8 cellular contexts compared by ENCODE assay signal in genomic region chr1:203026666-203027663, GRCh38. TPM values are rescaled to one million over a fixed set of nuclear protein-coding genes. Genes with fewer than 3 reads are reported as not detected.
DNase-seq lines count a peak whose midpoint lies in the region; ATAC-seq and TF ChIP-seq lines count a peak whose summit lies in the region.

No MANE protein-coding gene starts in this region.

- H3K9ac ChIP-seq in IMR-90 (ENCODE audit: low read depth, low read length) = peak overlapping the region; percentile 80

- no peak overlapping the region for H3K56ac ChIP-seq in IMR-90 (ENCODE audit: extremely low read depth, insufficient read depth, low read length)

- peak overlapping the region; percentile 79; the same call in 1 of the 2 replicates for H3K4ac ChIP-seq in IMR-90 (ENCODE audit: low read depth, low read length)

- peak overlapping the region; percentile 96 for H2AFZ ChIP-seq in IMR-90 (replicated peaks; ENCODE audit: low read length, poor library complexity)

- H3K23ac ChIP-seq in IMR-90 (ENCODE audit: low read depth, low read length) = peak overlapping the region; percentile 73

- in situ Hi-C loops in IMR-90 (cut with MboI; ENCODE audit: low sequenced_read_pairs) = no loop called here

- H3K18ac ChIP-seq in IMR-90 (ENCODE audit: low read depth, low read length) = peak overlapping the region; percentile 25

- peaks cover 27% of the 10 kb centered on the region for H3K4me1 Mint-ChIP-seq in activated CD4-positive, alpha-beta T cell treated with anti-CD3 and anti-CD28 coated beads, Interleukin-2, amount 10 ng/mL, durations not matched to agents 24 days and 14 days
- peaks cover 20% of the 10 kb centered on the region for H3K4me1 Mint-ChIP-seq in mesothelial cell of epicardium

- H3K27me3 ChIP-seq in IMR-90 (ENCODE audit: control insufficient read depth, insufficient read depth, low read length) (peaks cover 12% of the 10 kb centered on the region; the same call in 1 of the 2 replicates), aorta (ENCODE audit: control insufficient read depth in 1 of 2, insufficient read depth in 2 of 2, low read length in 1 of 2) (no peaks in the 10 kb centered on the region)

- peak; percentile 28 for ATAC-seq in IMR-90 (ENCODE audit: low read depth)
- peak; percentile 12 for ATAC-seq in aorta (ENCODE audit: low FRiP score)

- no peaks in the 10 kb centered on the region for H3K9me3 ChIP-seq in IMR-90 (ENCODE audit: control insufficient read depth, insufficient read depth, low read length)
- no peaks in the 10 kb centered on the region for H3K9me3 ChIP-seq in aorta (ENCODE audit: control insufficient read depth, low read length)

- no TSS peak for BruUV-seq in IMR-90 (replicated peaks; lab: Mats Ljungman, UMichigan)

- peak overlapping the region; percentile 37; the same call in 1 of the 2 replicates for H2BK120ac ChIP-seq in IMR-90 (ENCODE audit: low read depth, low read length)

- peak overlapping the region; percentile 92 for H3K4me3 Mint-ChIP-seq in activated CD4-positive, alpha-beta T cell treated with anti-CD3 and anti-CD28 coated beads, Interleukin-2, amount 10 ng/mL, durations not matched to agents 24 days and 14 days
- peak overlapping the region; percentile 72 for H3K4me3 Mint-ChIP-seq in mesothelial cell of epicardium

- H3K4me3 ChIP-seq in IMR-90 (ENCODE audit: insufficient read depth, low read depth, low read length) = peak overlapping the region; percentile 70
- peak overlapping the region; percentile 8 to 23 for H3K4me3 ChIP-seq in aorta (ENCODE audit: low read length in 2 of 2)

- CTCF ChIA-PET in IMR-90 (lab: Yijun Ruan, JAX) = interaction anchor here (1.0 kb wide), 1 partner anchor 12 kb away, joined by 3 read pairs; no protein-coding TSS in a partner anchor

- H4K5ac ChIP-seq in IMR-90 (ENCODE audit: low read depth, low read length) = peak overlapping the region; percentile 14; the same call in 1 of the 2 replicates

- peaks cover 15% of the 10 kb centered on the region for H3K4me1 ChIP-seq in IMR-90 (ENCODE audit: control insufficient read depth, insufficient read depth, low read length)
- no peaks in the 10 kb centered on the region for H3K4me1 ChIP-seq in aorta (ENCODE audit: control insufficient read depth in 1 of 2, insufficient read depth in 2 of 2, low read length in 2 of 2)

- H3K9me3 Mint-ChIP-seq in activated CD4-positive, alpha-beta T cell treated with anti-CD3 and anti-CD28 coated beads, Interleukin-2, amount 10 ng/mL, durations not matched to agents 24 days and 14 days = peaks cover 6% of the 10 kb centered on the region
- no peaks in the 10 kb centered on the region for H3K9me3 Mint-ChIP-seq in mesothelial cell of epicardium

- peak overlapping the region; percentile 93 for H2AK5ac ChIP-seq in IMR-90 (ENCODE audit: low read depth, low read length)

- H2BK5ac ChIP-seq in IMR-90 (ENCODE audit: low read depth, low read length, poor library complexity, severe bottlenecking) = peak overlapping the region; percentile 6

- DNase-seq in activated CD4-positive, alpha-beta T cell treated with anti-CD3 and anti-CD28 coated beads, Interleukin-2, amount 10 ng/mL, durations not matched to agents 24 days and 14 days = peak; percentile 66
- no peak for DNase-seq in activated CD4-positive, alpha-beta T cell treated with anti-CD3 and anti-CD28 coated beads, Interleukin-2, amount 50 U/mL, for 48 hours
- no peak for DNase-seq in IMR-90
- DNase-seq in cerebellum (ENCODE audit: low spot score) = peak; percentile 49
- no peak for DNase-seq in mesothelial cell of epicardium (ENCODE audit: low spot score in 2 of 2, unreplicated experiment in 2 of 2)
- no peak for DNase-seq in aorta
- DNase-seq in inferior parietal cortex (ENCODE audit: extremely low spot score) = no peak
- no peak for DNase-seq in LoVo (ENCODE audit: low spot score)

- TF ChIP-seq CTCF in IMR-90 (conservative IDR thresholded peaks at IDR 0.05; ENCODE audit: low read depth, low read length) = no peak
- TF ChIP-seq CTCF in mesothelial cell of epicardium (IDR thresholded peaks at IDR 0.05; ENCODE audit: unreplicated experiment) = no peak

- peak overlapping the region; percentile 95; the same call in 1 of the 2 replicates for H4K91ac ChIP-seq in IMR-90 (ENCODE audit: insufficient read depth, low read depth, low read length)

- peaks cover 8% of the 10 kb centered on the region for H3K36me3 ChIP-seq in IMR-90 (ENCODE audit: control insufficient read depth, insufficient read depth, low read length)
- peaks cover 0 to 2% of the 10 kb centered on the region in 2 donors for H3K36me3 ChIP-seq in aorta (ENCODE audit: control insufficient read depth in 1 of 2, insufficient read depth in 2 of 2, low read length in 1 of 2)

- H4K20me1 ChIP-seq in IMR-90 (ENCODE audit: insufficient read depth, low read length) = no peaks in the 10 kb centered on the region

- dilution Hi-C loops in IMR-90 (cut with HindIII; ENCODE audit: low sequenced_read_pairs, unreplicated experiment) = no loop called here

- H3K36me3 Mint-ChIP-seq in activated CD4-positive, alpha-beta T cell treated with anti-CD3 and anti-CD28 coated beads, Interleukin-2, amount 10 ng/mL, durations not matched to agents 24 days and 14 days (ENCODE audit: low read depth) = peaks cover 33% of the 10 kb centered on the region
- peaks cover 4% of the 10 kb centered on the region for H3K36me3 Mint-ChIP-seq in mesothelial cell of epicardium

- H4K8ac ChIP-seq in IMR-90 (ENCODE audit: low read depth in 2 of 2, low read length in 2 of 2) = peak overlapping the region; percentile 68 to 100; a peak in 3 of 4 replicates

- H3K27ac Mint-ChIP-seq in activated CD4-positive, alpha-beta T cell treated with anti-CD3 and anti-CD28 coated beads, Interleukin-2, amount 10 ng/mL, durations not matched to agents 24 days and 14 days = peak overlapping the region; percentile 70
- no peak overlapping the region for H3K27ac Mint-ChIP-seq in mesothelial cell of epicardium

- WGBS in IMR-90 (ENCODE audit: extremely low coverage in 2 of 2, insufficient read length in 1 of 2), 2 experiments = 40% methylated on average over 8 of the region's 46 CpGs; no CpG with 5 or more reads in 1 of the 2 experiments
- WGBS in aorta, 2 donors = 8 to 12% methylated on average over 44 to 46 of the region's 46 CpGs

- H3K27ac ChIP-seq in IMR-90 (ENCODE audit: insufficient read depth, low read length) (peak overlapping the region; percentile 36; the same call in 1 of the 2 replicates), aorta (ENCODE audit: low read depth in 1 of 2, low read length in 2 of 2) (no peak overlapping the region)

- no peak for TF ChIP-seq RAD21 in IMR-90 (IDR thresholded peaks at IDR 0.05; ENCODE audit: low read length)

- 0 out of 2 replicates have a peak, but pooled peaks cover 3% of the 10 kb centered on the region for H3K9me1 ChIP-seq in IMR-90 (ENCODE audit: insufficient read depth, low read length)

- 0 out of 3 replicates have a peak overlapping the region, but pooled peaks have one; percentile 59 for H2BK15ac ChIP-seq in IMR-90 (ENCODE audit: low read depth, low read length)

- H3K27me3 Mint-ChIP-seq in activated CD4-positive, alpha-beta T cell treated with anti-CD3 and anti-CD28 coated beads, Interleukin-2, amount 10 ng/mL, durations not matched to agents 24 days and 14 days = peaks cover 2% of the 10 kb centered on the region
- peaks cover 19% of the 10 kb centered on the region for H3K27me3 Mint-ChIP-seq in mesothelial cell of epicardium (ENCODE audit: low read depth)

- peak overlapping the region; percentile 97 for H2AK9ac ChIP-seq in IMR-90 (replicated peaks; ENCODE audit: low read depth, low read length, poor library complexity)

- no peak for TF ChIP-seq POLR2A in IMR-90 (IDR thresholded peaks at IDR 0.05; ENCODE audit: low read depth, low read length)

- peak overlapping the region; percentile 73 for H3K4me2 ChIP-seq in IMR-90 (ENCODE audit: low read depth, low read length)

- peak overlapping the region; percentile 80 for H3K14ac ChIP-seq in IMR-90 (replicated peaks; ENCODE audit: low read depth, low read length)

- intact Hi-C loops in activated CD4-positive, alpha-beta T cell treated with anti-CD3 and anti-CD28 coated beads, Interleukin-2, amount 10 ng/mL, durations not matched to agents 24 days and 14 days (cut with micrococcal nuclease) = loop anchor here (1.0 to 2.0 kb wide), 4 partner anchors 20 to 217 kb away; partner anchors contain the start of genes ADIPOR1, CYB5R1, PCAT6 and TMEM183A
- intact Hi-C loops in IMR-90 (cut with micrococcal nuclease) = no loop called here
- intact Hi-C loops in aorta (cut with DNase I) = no loop called here

- no peak overlapping the region for H2BK20ac ChIP-seq in IMR-90 (ENCODE audit: low read depth, low read length)

- POLR2A ChIA-PET in IMR-90 (lab: Charles Lee; ENCODE audit: unreplicated experiment) = no interaction called here

- H3K79me1 ChIP-seq in IMR-90 (ENCODE audit: low read depth in 1 of 2, low read length in 2 of 2) = peaks cover 13 to 24% of the 10 kb centered on the region in 2 experiments

RNA-seq across cellular contexts. Expression of gene PPFIA4, which starts 0.7 kb away (rescaled TPM):
- 34.2 and 35.1 TPM in 2 replicates for total RNA-seq in activated CD4-positive, alpha-beta T cell treated with anti-CD3 and anti-CD28 coated beads, Interleukin-2, amount 10 ng/mL, durations not matched to agents 24 days and 14 days
- total RNA-seq in IMR-90 (2012; rRNA removed) (3.6 and 5.4 TPM in 2 replicates), cerebellum (47.6 TPM), mesothelial cell of epicardium (35.3 to 39.4 TPM (median 38.9 TPM) in 3 replicates), aorta (10 to 100 TPM; 20.2 to 22.7 TPM)
- polyA plus RNA-seq in IMR-90 (2012; rRNA removed) (13.7 and 14.3 TPM in 2 replicates), aorta (1 to 10 TPM; 3.3 to 5.9 TPM)
- polyA plus RNA-seq in IMR-90 (2012; cell fraction: cytosol; rRNA removed) = 6.1 and 8.4 TPM in 2 replicates
- polyA plus RNA-seq in IMR-90 (2012; cell fraction: nucleus; rRNA removed; ENCODE audit: low replicate concordance) = 166 and 173 TPM in 2 replicates

RNA-seq across cellular contexts. Expression of gene TMEM183A, which starts 19.8 kb away (rescaled TPM):
- 77.7 and 82.8 TPM in 2 replicates for total RNA-seq in activated CD4-positive, alpha-beta T cell treated with anti-CD3 and anti-CD28 coated beads, Interleukin-2, amount 10 ng/mL, durations not matched to agents 24 days and 14 days
- 63.1 and 68.0 TPM in 2 replicates for total RNA-seq in IMR-90 (2012; rRNA removed)
- polyA plus RNA-seq in IMR-90 (2012; rRNA removed) = 52.8 and 56.8 TPM in 2 replicates
- polyA plus RNA-seq in IMR-90 (2012; cell fraction: cytosol; rRNA removed) = 20.7 and 41.4 TPM in 2 replicates
- polyA plus RNA-seq in IMR-90 (2012; cell fraction: nucleus; rRNA removed; ENCODE audit: low replicate concordance) = 38.3 and 88.4 TPM in 2 replicates
- 71.2 TPM for total RNA-seq in cerebellum
- 58.4 to 64.5 TPM (median 64.0 TPM) in 3 replicates for total RNA-seq in mesothelial cell of epicardium
- total RNA-seq in aorta = 10 to 100 TPM; 43.9 to 47.7 TPM
- polyA plus RNA-seq in aorta = 10 to 100 TPM; 46.9 to 55.7 TPM

RNA-seq across cellular contexts. Expression of gene MYOG, which starts 58.8 kb away (rescaled TPM):
- not detected in 2 replicates for total RNA-seq in activated CD4-positive, alpha-beta T cell treated with anti-CD3 and anti-CD28 coated beads, Interleukin-2, amount 10 ng/mL, durations not matched to agents 24 days and 14 days
- total RNA-seq in IMR-90 (2012; rRNA removed) (not detected in 2 replicates), cerebellum (not detected), mesothelial cell of epicardium (not detected in 3 replicates), aorta (not detected)
- polyA plus RNA-seq in IMR-90 (2012; rRNA removed) (not detected in 2 replicates), aorta (not detected)
- not detected in 2 replicates for polyA plus RNA-seq in IMR-90 (2012; cell fraction: cytosol; rRNA removed)
- polyA plus RNA-seq in IMR-90 (2012; cell fraction: nucleus; rRNA removed; ENCODE audit: low replicate concordance) = not detected in 2 replicates

RNA-seq across cellular contexts. Expression of gene CYB5R1, which starts 59.9 kb away (rescaled TPM):
- total RNA-seq in activated CD4-positive, alpha-beta T cell treated with anti-CD3 and anti-CD28 coated beads, Interleukin-2, amount 10 ng/mL, durations not matched to agents 24 days and 14 days = 18.0 and 19.9 TPM in 2 replicates
- total RNA-seq in IMR-90 (2012; rRNA removed) (38.6 and 45.0 TPM in 2 replicates), cerebellum (15.2 TPM), mesothelial cell of epicardium (25.9 to 26.6 TPM (median 26.1 TPM) in 3 replicates), aorta (10 to 100 TPM; 41.5 to 53.1 TPM)
- polyA plus RNA-seq in IMR-90 (2012; rRNA removed) (45.7 and 45.9 TPM in 2 replicates), aorta (10 to 100 TPM; 33.2 to 76.0 TPM)
- polyA plus RNA-seq in IMR-90 (2012; cell fraction: cytosol; rRNA removed) = 34.1 and 36.3 TPM in 2 replicates
- 40.4 and 55.5 TPM in 2 replicates for polyA plus RNA-seq in IMR-90 (2012; cell fraction: nucleus; rRNA removed; ENCODE audit: low replicate concordance)

Comparison
In these comparisons a context has a peak if more than half of its experiments do, and no peak if none do; other contexts are left out.
1. DNase-seq: peak in activated CD4-positive, alpha-beta T cell treated with anti-CD3 and anti-CD28 coated beads, Interleukin-2, amount 10 ng/mL, durations not matched to agents 24 days and 14 days (single experiment) and cerebellum (single experiment); none in activated CD4-positive, alpha-beta T cell treated with anti-CD3 and anti-CD28 coated beads, Interleukin-2, amount 50 U/mL, for 48 hours (0 of 2), IMR-90 (single experiment), mesothelial cell of epicardium (0 of 2), aorta (0 of 2), inferior parietal cortex (single experiment) and LoVo (single experiment).